12 cellular contexts compared by ENCODE assay signal in genomic region chr6:136644597-136644952, GRCh38.
A peak's percentile ranks its signal among the peaks of the same experiment; 100 is the strongest.
DNase-seq lines count a peak whose midpoint lies in the region; ATAC-seq and TF ChIP-seq lines count a peak whose summit lies in the region.
"Had no signal": no experiment of that assay in that cellular context is flagged by ENCODE, and none has a peak within 500 bp of the region (broad histone marks: within the 10 kb centered on the region; RNA-seq: fewer than 3 reads in every experiment).

No MANE protein-coding gene starts in this region.

- no peaks in the 10 kb centered on the region for H3K36me3 Mint-ChIP-seq in activated naive CD4-positive, alpha-beta T cell treated with anti-CD3 and anti-CD28 coated beads, Interleukin-2, amount 50 U/mL, for 24 hours
- H3K36me3 Mint-ChIP-seq in activated naive CD4-positive, alpha-beta T cell treated with anti-CD3 and anti-CD28 coated beads for 36 hours (ENCODE audit: low read depth), result no peaks in the 10 kb centered on the region

- H3K4me1 ChIP-seq in SK-N-SH (ENCODE audit: control insufficient read depth in 1 of 2, insufficient read depth in 2 of 2, low read depth in 1 of 2, low read length in 1 of 2), result peaks cover 4 to 9% of the 10 kb centered on the region in 2 experiments; a peak in 2 of 4 replicates
- H3K4me1 ChIP-seq in vagina, result peaks cover 17% of the 10 kb centered on the region

- peak; percentile 20 for ATAC-seq in left colon

- no peaks in the 10 kb centered on the region for H3K27me3 Mint-ChIP-seq in activated naive CD4-positive, alpha-beta T cell treated with anti-CD3 and anti-CD28 coated beads, Interleukin-2, amount 50 U/mL, for 24 hours
- H3K27me3 Mint-ChIP-seq in activated naive CD4-positive, alpha-beta T cell treated with anti-CD3 and anti-CD28 coated beads for 36 hours (ENCODE audit: low read depth), result no peaks in the 10 kb centered on the region
- H3K27me3 Mint-ChIP-seq: activated CD8-positive, alpha-beta memory T cell treated with anti-CD3 and anti-CD28 coated beads, Interleukin-2, amount 10 ng/mL, durations not matched to agents 7 days and 5 days; activated naive CD8-positive, alpha-beta T cell treated with anti-CD3 and anti-CD28 coated beads, Interleukin-2, amount 10 ng/mL, durations not matched to agents 7 days and 5 days had no signal

- POLR2A ChIA-PET in SK-N-SH (lab: Yijun Ruan, JAX), result interaction anchor here (1.1 to 1.9 kb wide), 2 partner anchors 148 to 278 kb away, joined by 8 to 40 read pairs; partner anchors contain the start of genes MAP3K5 and SLC35D3

- peak overlapping the region; percentile 19 to 43; a peak in 2 of 4 replicates for H3K27ac ChIP-seq in SK-N-SH (ENCODE audit: low read depth in 2 of 2, low read length in 1 of 2)
- H3K27ac ChIP-seq in vagina, result peak overlapping the region; percentile 43

- no peaks in the 10 kb centered on the region for H4K20me1 ChIP-seq in SK-N-SH (ENCODE audit: insufficient read depth)

- no peaks in the 10 kb centered on the region for H3K27me3 ChIP-seq in SK-N-SH (ENCODE audit: insufficient read depth)
- no peaks in the 10 kb centered on the region for H3K27me3 ChIP-seq in vagina

- H3K4me3 ChIP-seq in SK-N-SH (ENCODE audit: low read depth in 2 of 2, low read length in 1 of 2) (no peak overlapping the region; a peak in 1 of 4 replicates), vagina (no peak overlapping the region)

- no peaks in the 10 kb centered on the region for H3K79me2 ChIP-seq in SK-N-SH (ENCODE audit: insufficient read depth)

- DNase-seq in activated naive CD4-positive, alpha-beta T cell treated with anti-CD3 and anti-CD28 coated beads for 36 hours, result no peak
- DNase-seq in SK-N-SH (no peak), left colon (no peak), vagina (ENCODE audit: extremely low spot score in 2 of 2) (no peak), putamen (ENCODE audit: low spot score) (no peak), A172 (ENCODE audit: low spot score) (no peak), activated T-cell treated with anti-CD3 and anti-CD28 coated beads for 4 hours (no peak)
- DNase-seq: cortex of kidney, SIG-M5 had no signal

- CTCF ChIA-PET in activated naive CD4-positive, alpha-beta T cell treated with anti-CD3 and anti-CD28 coated beads for 36 hours (lab: Charles Lee), result interaction anchor here (0.5 to 12.7 kb wide), 47 partner anchors 9 to 327 kb away, joined by 3 to 328 read pairs (median 5); partner anchors contain the start of genes MAP3K5 and SLC35D3
- CTCF ChIA-PET in SK-N-SH (lab: Yijun Ruan, JAX), result interaction anchor here (0.7 to 4.6 kb wide), 66 partner anchors 10 to 997 kb away, joined by 3 to 214 read pairs (median 5); partner anchors contain the start of gene MAP3K5

- no peak overlapping the region for H3K9ac ChIP-seq in SK-N-SH

- H3K36me3 ChIP-seq in SK-N-SH (replicated peaks in 1 of 2; ENCODE audit: control insufficient read depth in 1 of 2, insufficient read depth in 2 of 2, low read length in 1 of 2), result no peaks in the 10 kb centered on the region
- H3K36me3 ChIP-seq in vagina, result no peaks in the 10 kb centered on the region

- peak overlapping the region; percentile 17; the same call in 1 of the 2 replicates for H2AFZ ChIP-seq in SK-N-SH (ENCODE audit: low read depth)

- peak overlapping the region; percentile 3 for H3K27ac Mint-ChIP-seq in activated naive CD4-positive, alpha-beta T cell treated with anti-CD3 and anti-CD28 coated beads, Interleukin-2, amount 50 U/mL, for 24 hours
- no peak overlapping the region for H3K27ac Mint-ChIP-seq in activated naive CD4-positive, alpha-beta T cell treated with anti-CD3 and anti-CD28 coated beads for 36 hours
- H3K27ac Mint-ChIP-seq: activated CD8-positive, alpha-beta memory T cell treated with anti-CD3 and anti-CD28 coated beads, Interleukin-2, amount 10 ng/mL, durations not matched to agents 7 days and 5 days; activated naive CD8-positive, alpha-beta T cell treated with anti-CD3 and anti-CD28 coated beads, Interleukin-2, amount 10 ng/mL, durations not matched to agents 7 days and 5 days had no signal

- H3K9me2 ChIP-seq in SK-N-SH, result no peaks in the 10 kb centered on the region

- H3K9me3 ChIP-seq in SK-N-SH (no peaks in the 10 kb centered on the region), vagina (no peaks in the 10 kb centered on the region)

- no peaks in the 10 kb centered on the region for H3K9me3 Mint-ChIP-seq in activated naive CD4-positive, alpha-beta T cell treated with anti-CD3 and anti-CD28 coated beads, Interleukin-2, amount 50 U/mL, for 24 hours
- H3K9me3 Mint-ChIP-seq in activated naive CD4-positive, alpha-beta T cell treated with anti-CD3 and anti-CD28 coated beads for 36 hours, result no peaks in the 10 kb centered on the region
- H3K9me3 Mint-ChIP-seq: activated naive CD8-positive, alpha-beta T cell treated with anti-CD3 and anti-CD28 coated beads, Interleukin-2, amount 10 ng/mL, durations not matched to agents 7 days and 5 days had no signal

- no peak for TF ChIP-seq POLR2A in vagina (IDR thresholded peaks at IDR 0.05)

- TF ChIP-seq CTCF in SK-N-SH (IDR thresholded peaks at IDR 0.05), result no peak
- no peak for TF ChIP-seq CTCF in vagina (IDR thresholded peaks at IDR 0.05)

- H3K4me2 ChIP-seq in SK-N-SH, result no peak overlapping the region

- no peak overlapping the region for H3K4me3 Mint-ChIP-seq in activated naive CD4-positive, alpha-beta T cell treated with anti-CD3 and anti-CD28 coated beads, Interleukin-2, amount 50 U/mL, for 24 hours
- H3K4me3 Mint-ChIP-seq in activated naive CD4-positive, alpha-beta T cell treated with anti-CD3 and anti-CD28 coated beads for 36 hours, result no peak overlapping the region
- H3K4me3 Mint-ChIP-seq: activated CD8-positive, alpha-beta memory T cell treated with anti-CD3 and anti-CD28 coated beads, Interleukin-2, amount 10 ng/mL, durations not matched to agents 7 days and 5 days; activated naive CD8-positive, alpha-beta T cell treated with anti-CD3 and anti-CD28 coated beads, Interleukin-2, amount 10 ng/mL, durations not matched to agents 7 days and 5 days had no signal

- no peaks in the 10 kb centered on the region for H3K4me1 Mint-ChIP-seq in activated naive CD4-positive, alpha-beta T cell treated with anti-CD3 and anti-CD28 coated beads, Interleukin-2, amount 50 U/mL, for 24 hours
- H3K4me1 Mint-ChIP-seq in activated naive CD4-positive, alpha-beta T cell treated with anti-CD3 and anti-CD28 coated beads for 36 hours (ENCODE audit: low read depth), result no peaks in the 10 kb centered on the region
- H3K4me1 Mint-ChIP-seq: activated naive CD8-positive, alpha-beta T cell treated with anti-CD3 and anti-CD28 coated beads, Interleukin-2, amount 10 ng/mL, durations not matched to agents 7 days and 5 days had no signal

- 100% methylated on average over 4 of the region's 4 CpGs for WGBS in SK-N-SH (ENCODE audit: low lambda C conversion rate)

- no peak for TF ChIP-seq RAD21 in SK-N-SH (IDR thresholded peaks at IDR 0.05; ENCODE audit: low read length)

- intact Hi-C loops in activated naive CD4-positive, alpha-beta T cell treated with anti-CD3 and anti-CD28 coated beads for 36 hours (cut with micrococcal nuclease), result loop anchor here (1.0 kb wide), 5 partner anchors 36 to 283 kb away; partner anchors contain the start of gene PEX7
- intact Hi-C loops in left colon (cut with DNase I, micrococcal nuclease) (loop anchor here in 1 of 2 donors (10.0 kb wide), 1 partner anchor 150 kb away; the partner anchor contains the start of gene MAP3K5), vagina (cut with DNase I) (loop anchor here (2.0 kb wide), 1 partner anchor 148 kb away; the partner anchor contains the start of gene MAP3K5)

- peaks cover 14% of the 10 kb centered on the region for H3F3A ChIP-seq in SK-N-SH (replicated peaks; ENCODE audit: insufficient read depth)

- no peak for TF ChIP-seq EP300 in SK-N-SH (IDR thresholded peaks at IDR 0.05; ENCODE audit: borderline replicate concordance in 1 of 2, low read depth in 1 of 2, low read length in 1 of 2)

TF ChIP-seq in SK-N-SH, 30 proteins besides CTCF, POLR2A, EP300 and RAD21 (continues in another document):
- TF ChIP-seq MAX (IDR thresholded peaks at IDR 0.05; ENCODE audit: low read depth), result no peak
- TF ChIP-seq REST (IDR thresholded peaks at IDR 0.05; ENCODE audit: low read depth, low read length), result no peak
- TF ChIP-seq, protein P1, sequence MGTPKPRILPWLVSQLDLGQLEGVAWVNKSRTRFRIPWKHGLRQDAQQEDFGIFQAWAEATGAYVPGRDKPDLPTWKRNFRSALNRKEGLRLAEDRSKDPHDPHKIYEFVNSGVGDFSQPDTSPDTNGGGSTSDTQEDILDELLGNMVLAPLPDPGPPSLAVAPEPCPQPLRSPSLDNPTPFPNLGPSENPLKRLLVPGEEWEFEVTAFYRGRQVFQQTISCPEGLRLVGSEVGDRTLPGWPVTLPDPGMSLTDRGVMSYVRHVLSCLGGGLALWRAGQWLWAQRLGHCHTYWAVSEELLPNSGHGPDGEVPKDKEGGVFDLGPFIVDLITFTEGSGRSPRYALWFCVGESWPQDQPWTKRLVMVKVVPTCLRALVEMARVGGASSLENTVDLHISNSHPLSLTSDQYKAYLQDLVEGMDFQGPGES (IDR thresholded peaks at IDR 0.05; ENCODE audit: low read depth, low read length), result no peak
- TF ChIP-seq NRF1 (IDR thresholded peaks at IDR 0.05; ENCODE audit: low read depth, low read length), result no peak
- TF ChIP-seq GATA2 (CRISPR knock-in tag; IDR thresholded peaks at IDR 0.05), result no peak
